Comparison of ENCODE assay signal across 23 cellular contexts in the genomic region with DNA sequence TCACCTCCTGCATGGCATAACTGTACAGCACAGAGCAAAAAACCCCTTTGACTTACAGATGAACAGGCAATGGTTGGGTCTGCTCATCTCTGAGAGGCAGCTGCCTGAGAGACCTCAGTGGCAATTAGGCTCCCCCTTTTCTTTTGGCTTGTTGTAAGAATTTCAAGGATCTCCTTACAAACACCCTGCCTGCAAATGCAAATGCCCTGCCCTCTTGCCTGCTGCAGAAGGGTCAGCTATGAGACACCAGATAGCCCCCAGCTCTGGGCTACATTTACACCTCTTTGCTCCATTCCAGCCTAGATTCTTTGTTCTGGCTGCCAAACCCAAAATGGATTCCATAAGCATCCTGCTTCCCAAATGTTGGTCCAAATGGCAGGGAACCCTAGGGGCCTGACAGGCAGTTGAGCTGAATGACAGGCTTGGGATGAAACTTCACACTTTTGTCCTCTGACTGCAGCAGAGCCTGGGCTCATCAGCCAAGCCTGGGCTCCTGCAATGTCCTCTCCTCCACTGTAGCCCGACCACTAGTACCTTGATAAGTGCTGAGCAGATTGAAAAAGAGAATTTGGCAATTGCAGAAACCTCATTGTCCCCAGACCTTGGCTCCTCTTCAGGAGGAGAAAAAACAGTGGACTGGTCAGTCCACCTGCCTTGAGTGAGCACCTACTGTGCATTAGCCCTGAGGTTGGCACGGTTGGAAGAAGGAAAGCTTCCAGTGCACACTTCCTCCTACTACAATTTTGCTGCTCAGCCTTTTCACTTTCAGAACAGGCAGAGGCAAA.
"Had no signal": no experiment of that assay in that cellular context is flagged by ENCODE, and none has a peak within 500 bp of the region (broad histone marks: within the 10 kb centered on the region; RNA-seq: fewer than 3 reads in every experiment).

No MANE protein-coding gene starts in this region.

- H3K27ac ChIP-seq: brain microvascular endothelial cell, esophagus muscularis mucosa, foreskin keratinocyte, left ventricle myocardium inferior, ovary, skin epidermis, testis had no signal

- H3K9me3 ChIP-seq: esophagus muscularis mucosa, left ventricle myocardium inferior, ovary, testis had no signal

- H3K36me3 ChIP-seq: brain microvascular endothelial cell, esophagus muscularis mucosa, left ventricle myocardium inferior, ovary had no signal

- H3K4me3 ChIP-seq: esophagus muscularis mucosa, left ventricle myocardium inferior, lung, ovary, skin epidermis, testis had no signal

- DNase-seq: activated B cell treated with CpG ODN at 0.5 μM for 24 hours; activated CD4-positive, alpha-beta T cell treated with anti-CD3 and anti-CD28 coated beads, Interleukin-2, amount 50 U/mL, for 1 hour; activated CD8-positive, alpha-beta T cell treated with anti-CD3 and anti-CD28 coated beads for 36 hours; activated gamma-delta T cell treated with Interleukin-2 at 50 U/mL for 16 hours; activated naive CD4-positive, alpha-beta T cell treated with anti-CD3 and anti-CD28 coated beads, Interleukin-2, amount 50 U/mL, for 16 hours; activated T-cell treated with anti-CD3 and anti-CD28 coated beads, Interleukin-2, amount 50 U/mL, for 4 hours; amniotic stem cell; brain microvascular endothelial cell; islet precursor cell; left ventricle myocardium inferior; ovary; stimulated activated CD4-positive, alpha-beta T cell treated with anti-CD3 and anti-CD28 coated beads, Interleukin-12 subunit alpha, Interleukin-12 subunit beta, amount 100 ng/mL, for 4 hours; stimulated activated CD4-positive, alpha-beta T cell treated with anti-CD3 and anti-CD28 coated beads, Interleukin-4, amount 100 ng/mL, for 1 hour; stimulated activated naive CD8-positive, alpha-beta T cell treated with anti-CD3 and anti-CD28 coated beads, Interleukin-15, Interleukin-2, amounts not matched to agents 100 U/mL and 50 U/mL, for 24 hours; T-helper 17 cell; testis; trophoblast cell had no signal

- H3K4me1 ChIP-seq: esophagus muscularis mucosa, foreskin keratinocyte, left ventricle myocardium inferior, testis had no signal

- ATAC-seq: activated CD8-positive, alpha-beta T cell treated with anti-CD3 and anti-CD28 coated beads for 36 hours; activated T-cell treated with anti-CD3 and anti-CD28 coated beads, Interleukin-2, amount 50 U/mL, for 4 hours; activated T-helper 17 cell treated with anti-CD3 and anti-CD28 coated beads, Interleukin-2, amount 50 U/mL, for 72 hours; foreskin keratinocyte; sciatic nerve; stimulated activated naive CD8-positive, alpha-beta T cell treated with anti-CD3 and anti-CD28 coated beads, Interleukin-15, Interleukin-2, amounts not matched to agents 100 U/mL and 50 U/mL, for 24 hours; T-helper 17 cell had no signal

- H3K27me3 ChIP-seq: brain microvascular endothelial cell, esophagus muscularis mucosa, ovary, testis had no signal
